In the genomic region with DNA sequence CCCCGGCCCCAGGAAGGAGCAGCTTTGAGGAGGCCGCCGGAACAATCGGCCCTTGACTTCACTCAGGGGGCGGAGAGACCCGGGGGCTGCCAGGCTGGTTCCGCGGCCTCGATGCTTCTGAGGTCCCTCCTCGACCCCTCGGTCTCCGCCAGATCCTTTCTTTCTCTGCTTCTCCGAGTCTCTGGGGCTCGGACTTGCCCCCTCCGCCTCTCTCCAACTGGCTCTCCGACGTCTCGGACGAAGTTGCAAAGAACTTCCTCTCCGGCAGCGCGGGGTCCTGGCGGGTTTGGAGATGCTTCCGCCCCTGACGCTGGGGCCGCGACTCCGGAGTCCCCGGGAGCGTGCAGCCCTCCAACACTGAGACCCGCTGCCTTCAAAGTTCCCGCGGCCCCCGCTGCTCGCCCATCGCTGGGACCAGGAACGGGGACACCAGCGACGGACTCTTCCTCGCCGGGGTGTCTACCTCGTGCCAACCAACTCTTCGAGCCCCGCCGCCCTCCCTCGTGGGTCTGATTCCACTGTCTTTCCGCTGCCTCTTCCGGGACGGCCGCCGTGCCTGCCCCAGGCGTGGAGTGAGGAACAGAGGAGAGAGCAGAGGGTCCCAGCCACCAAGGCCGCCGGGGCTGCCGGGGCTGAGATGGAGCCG, we compare ENCODE assay signal across 9 cellular contexts. TPM values are rescaled to one million over a fixed set of nuclear protein-coding genes. Genes with fewer than 3 reads are reported as not detected.
DNase-seq lines count a peak whose midpoint lies in the region; ATAC-seq and TF ChIP-seq lines count a peak whose summit lies in the region.
"Had no signal": no experiment of that assay in that cellular context is flagged by ENCODE, and none has a peak within 500 bp of the region (broad histone marks: within the 10 kb centered on the region; RNA-seq: fewer than 3 reads in every experiment).

No MANE protein-coding gene starts in this region.

- peaks cover 98% of the 10 kb centered on the region for H3K79me2 ChIP-seq in DOHH2 (ENCODE audit: control insufficient read depth, low read length)

- H3K4me1 Mint-ChIP-seq in activated T-helper 1 cell treated with anti-CD3 and anti-CD28 coated beads, Interleukin-12 subunit alpha, Interleukin-12 subunit beta, Interleukin-2, Interleukin-4 antibody, amounts not matched to agents 30 ng/mL and 10 ng/mL and 1 ng/mL, durations not matched to agents 14 hours and 24 hours and 36 hours (ENCODE audit: low read depth): peaks cover 8% of the 10 kb centered on the region
- H3K4me1 Mint-ChIP-seq in natural killer cell treated with Interleukin-12 subunit alpha and Interleukin-12 subunit beta and Interleukin-15 and Interleukin-18, amount 100 ng/mL, for 72 hours (ENCODE audit: low read depth in 2 of 2): peaks cover 12 to 14% of the 10 kb centered on the region in 2 donors

- DNase-seq in activated T-helper 1 cell treated with anti-CD3 and anti-CD28 coated beads, Interleukin-12 subunit alpha, Interleukin-12 subunit beta, Interleukin-2, Interleukin-4 antibody, amounts not matched to agents 30 ng/mL and 10 ng/mL and 1 ng/mL, durations not matched to agents 14 hours and 24 hours and 36 hours (ENCODE audit: low spot score): no peak
- DNase-seq in natural killer cell treated with Interleukin-12 subunit alpha and Interleukin-12 subunit beta and Interleukin-15 and Interleukin-18, amount 100 ng/mL, for 72 hours (ENCODE audit: low spot score): peak; percentile 47
- no peak for DNase-seq in CD1c-positive myeloid dendritic cell (ENCODE audit: extremely low spot score)
- DNase-seq in cerebellum (ENCODE audit: low spot score): no peak
- DNase-seq in superior temporal gyrus (ENCODE audit: extremely low spot score): no peak
- no peak for DNase-seq in substantia nigra (lab: John Stamatoyannopoulos, UW)

- TF ChIP-seq CTCF in DOHH2 (IDR thresholded peaks at IDR 0.05; ENCODE audit: low read depth, low read length, poor library complexity, severe bottlenecking) (no peak), HEK293 (tag by site-specific recombination; IDR thresholded peaks at IDR 0.05) (no peak)

- peaks cover 3% of the 10 kb centered on the region for H3K9me3 Mint-ChIP-seq in activated T-helper 1 cell treated with anti-CD3 and anti-CD28 coated beads, Interleukin-12 subunit alpha, Interleukin-12 subunit beta, Interleukin-2, Interleukin-4 antibody, amounts not matched to agents 30 ng/mL and 10 ng/mL and 1 ng/mL, durations not matched to agents 14 hours and 24 hours and 36 hours
- no peaks in the 10 kb centered on the region for H3K9me3 Mint-ChIP-seq in natural killer cell treated with Interleukin-12 subunit alpha and Interleukin-12 subunit beta and Interleukin-15 and Interleukin-18, amount 100 ng/mL, for 72 hours

- H3K4me3 Mint-ChIP-seq in activated T-helper 1 cell treated with anti-CD3 and anti-CD28 coated beads, Interleukin-12 subunit alpha, Interleukin-12 subunit beta, Interleukin-2, Interleukin-4 antibody, amounts not matched to agents 30 ng/mL and 10 ng/mL and 1 ng/mL, durations not matched to agents 14 hours and 24 hours and 36 hours: peak overlapping the region; percentile 47
- H3K4me3 Mint-ChIP-seq in natural killer cell treated with Interleukin-12 subunit alpha and Interleukin-12 subunit beta and Interleukin-15 and Interleukin-18, amount 100 ng/mL, for 72 hours: peak overlapping the region; percentile 45

- peak overlapping the region; percentile 87 for H3K4me2 ChIP-seq in DOHH2 (ENCODE audit: low read length)

- peaks cover 93% of the 10 kb centered on the region for H3K36me3 ChIP-seq in DOHH2 (ENCODE audit: control insufficient read depth, low read length)
- no peaks in the 10 kb centered on the region for H3K36me3 ChIP-seq in HEK293 (ENCODE audit: control insufficient read depth in 2 of 2, insufficient read depth in 1 of 2, low read length in 2 of 2)

- H3K36me3 Mint-ChIP-seq in activated T-helper 1 cell treated with anti-CD3 and anti-CD28 coated beads, Interleukin-12 subunit alpha, Interleukin-12 subunit beta, Interleukin-2, Interleukin-4 antibody, amounts not matched to agents 30 ng/mL and 10 ng/mL and 1 ng/mL, durations not matched to agents 14 hours and 24 hours and 36 hours (ENCODE audit: low read depth): no peaks in the 10 kb centered on the region
- H3K36me3 Mint-ChIP-seq in natural killer cell treated with Interleukin-12 subunit alpha and Interleukin-12 subunit beta and Interleukin-15 and Interleukin-18, amount 100 ng/mL, for 72 hours: no peaks in the 10 kb centered on the region

- H3K27ac ChIP-seq in DOHH2 (ENCODE audit: low read depth, low read length) (peak overlapping the region; percentile 65), HEK293 (ENCODE audit: extremely low read depth, low read depth, low read length) (no peak overlapping the region), substantia nigra (ENCODE audit: low read depth, low read length, poor library complexity, severe bottlenecking) (no peak overlapping the region)

- peaks cover 69% of the 10 kb centered on the region for H3K4me1 ChIP-seq in DOHH2 (ENCODE audit: control insufficient read depth, low read length)
- H3K4me1 ChIP-seq in HEK293 (ENCODE audit: control insufficient read depth, insufficient read depth, low read length): no peaks in the 10 kb centered on the region; the same call in 1 of the 2 replicates

- no peaks in the 10 kb centered on the region for H3K27me3 ChIP-seq in DOHH2 (ENCODE audit: control insufficient read depth, low read length)

- H3F3A ChIP-seq in DOHH2 (ENCODE audit: control insufficient read depth, insufficient read depth): peaks cover 36% of the 10 kb centered on the region

- peaks cover 82% of the 10 kb centered on the region for H3K27me3 Mint-ChIP-seq in activated T-helper 1 cell treated with anti-CD3 and anti-CD28 coated beads, Interleukin-12 subunit alpha, Interleukin-12 subunit beta, Interleukin-2, Interleukin-4 antibody, amounts not matched to agents 30 ng/mL and 10 ng/mL and 1 ng/mL, durations not matched to agents 14 hours and 24 hours and 36 hours (ENCODE audit: insufficient read depth)
- peaks cover 46 to 64% of the 10 kb centered on the region in 2 donors for H3K27me3 Mint-ChIP-seq in natural killer cell treated with Interleukin-12 subunit alpha and Interleukin-12 subunit beta and Interleukin-15 and Interleukin-18, amount 100 ng/mL, for 72 hours

- H3K9me3 ChIP-seq in DOHH2 (ENCODE audit: control insufficient read depth, insufficient read depth, low read length): no peaks in the 10 kb centered on the region
- no peaks in the 10 kb centered on the region for H3K9me3 ChIP-seq in HEK293 (ENCODE audit: control insufficient read depth, insufficient read depth, low read depth, low read length)

- peaks cover 34% of the 10 kb centered on the region for H4K20me1 ChIP-seq in DOHH2 (ENCODE audit: control insufficient read depth, insufficient read depth, low read depth, low read length)

- H3K9me2 ChIP-seq in DOHH2 (replicated peaks; ENCODE audit: control insufficient read depth, low read length): no peaks in the 10 kb centered on the region

- POLR2A ChIA-PET in HEK293 (lab: Yijun Ruan, JAX): interaction anchor here (0.6 to 2.2 kb wide), 5 partner anchors 53 to 303 kb away, joined by 3 to 11 read pairs (median 4); no protein-coding TSS in a partner anchor

- CTCF ChIA-PET in HEK293 (lab: Yijun Ruan, JAX): interaction anchor here (0.6 to 1.0 kb wide), 3 partner anchors 31 to 288 kb away, joined by 3 to 4 read pairs (median 3); no protein-coding TSS in a partner anchor

- peak overlapping the region; percentile 87 for H3K4me3 ChIP-seq in DOHH2 (ENCODE audit: low read length)
- H3K4me3 ChIP-seq in HEK293 (ENCODE audit: low read depth, low read length): peak overlapping the region; percentile 39

- intact Hi-C loops in activated T-helper 1 cell treated with anti-CD3 and anti-CD28 coated beads, Interleukin-12 subunit alpha, Interleukin-12 subunit beta, Interleukin-2, Interleukin-4 antibody, amounts not matched to agents 30 ng/mL and 10 ng/mL and 1 ng/mL, durations not matched to agents 14 hours and 24 hours and 36 hours (cut with micrococcal nuclease): loop anchor here (1.0 to 2.0 kb wide), 3 partner anchors 10 to 94 kb away; partner anchors contain the start of gene ZCCHC7

- H3K27ac Mint-ChIP-seq in activated T-helper 1 cell treated with anti-CD3 and anti-CD28 coated beads, Interleukin-12 subunit alpha, Interleukin-12 subunit beta, Interleukin-2, Interleukin-4 antibody, amounts not matched to agents 30 ng/mL and 10 ng/mL and 1 ng/mL, durations not matched to agents 14 hours and 24 hours and 36 hours: no peak overlapping the region
- H3K27ac Mint-ChIP-seq in natural killer cell treated with Interleukin-12 subunit alpha and Interleukin-12 subunit beta and Interleukin-15 and Interleukin-18, amount 100 ng/mL, for 72 hours: no peak overlapping the region

- peak in 1 of 2 donors; percentile 0 for ATAC-seq in natural killer cell treated with Interleukin-12 subunit alpha and Interleukin-12 subunit beta and Interleukin-15 and Interleukin-18, amount 100 ng/mL, for 72 hours

TF ChIP-seq in HEK293, 187 proteins besides CTCF, POLR2A, EP300 and RAD21 (continues in another document):
- TF ChIP-seq, protein P1, sequence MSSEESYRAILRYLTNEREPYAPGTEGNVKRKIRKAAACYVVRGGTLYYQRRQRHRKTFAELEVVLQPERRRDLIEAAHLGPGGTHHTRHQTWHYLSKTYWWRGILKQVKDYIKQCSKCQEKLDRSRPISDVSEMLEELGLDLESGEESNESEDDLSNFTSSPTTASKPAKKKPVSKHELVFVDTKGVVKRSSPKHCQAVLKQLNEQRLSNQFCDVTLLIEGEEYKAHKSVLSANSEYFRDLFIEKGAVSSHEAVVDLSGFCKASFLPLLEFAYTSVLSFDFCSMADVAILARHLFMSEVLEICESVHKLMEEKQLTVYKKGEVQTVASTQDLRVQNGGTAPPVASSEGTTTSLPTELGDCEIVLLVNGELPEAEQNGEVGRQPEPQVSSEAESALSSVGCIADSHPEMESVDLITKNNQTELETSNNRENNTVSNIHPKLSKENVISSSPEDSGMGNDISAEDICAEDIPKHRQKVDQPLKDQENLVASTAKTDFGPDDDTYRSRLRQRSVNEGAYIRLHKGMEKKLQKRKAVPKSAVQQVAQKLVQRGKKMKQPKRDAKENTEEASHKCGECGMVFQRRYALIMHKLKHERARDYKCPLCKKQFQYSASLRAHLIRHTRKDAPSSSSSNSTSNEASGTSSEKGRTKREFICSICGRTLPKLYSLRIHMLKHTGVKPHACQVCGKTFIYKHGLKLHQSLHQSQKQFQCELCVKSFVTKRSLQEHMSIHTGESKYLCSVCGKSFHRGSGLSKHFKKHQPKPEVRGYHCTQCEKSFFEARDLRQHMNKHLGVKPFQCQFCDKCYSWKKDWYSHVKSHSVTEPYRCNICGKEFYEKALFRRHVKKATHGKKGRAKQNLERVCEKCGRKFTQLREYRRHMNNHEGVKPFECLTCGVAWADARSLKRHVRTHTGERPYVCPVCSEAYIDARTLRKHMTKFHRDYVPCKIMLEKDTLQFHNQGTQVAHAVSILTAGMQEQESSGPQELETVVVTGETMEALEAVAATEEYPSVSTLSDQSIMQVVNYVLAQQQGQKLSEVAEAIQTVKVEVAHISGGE (tag by site-specific recombination; conservative IDR thresholded peaks at IDR 0.05; ENCODE audit: low read depth): peak; percentile 50; the same call in 1 of the 2 replicates

RNA-seq across cellular contexts. Expression of gene PAX5, which starts 7.0 kb away (rescaled TPM):
- 0.32 and 0.39 TPM in 2 replicates for total RNA-seq in activated T-helper 1 cell treated with anti-CD3 and anti-CD28 coated beads, Interleukin-12 subunit alpha, Interleukin-12 subunit beta, Interleukin-2, Interleukin-4 antibody, amounts not matched to agents 30 ng/mL and 10 ng/mL and 1 ng/mL, durations not matched to agents 14 hours and 24 hours and 36 hours
- total RNA-seq in natural killer cell treated with Interleukin-12 subunit alpha and Interleukin-12 subunit beta and Interleukin-15 and Interleukin-18, amount 100 ng/mL, for 72 hours: 1 to 10 TPM in 1 of 2 donors, under 1 TPM in 1; 0.29 to 2.1 TPM
- 0.64 TPM for total RNA-seq in cerebellum
- total RNA-seq: glomerular endothelial cell had no signal
